ENCODE assay signal across 8 cellular contexts in the genomic region with DNA sequence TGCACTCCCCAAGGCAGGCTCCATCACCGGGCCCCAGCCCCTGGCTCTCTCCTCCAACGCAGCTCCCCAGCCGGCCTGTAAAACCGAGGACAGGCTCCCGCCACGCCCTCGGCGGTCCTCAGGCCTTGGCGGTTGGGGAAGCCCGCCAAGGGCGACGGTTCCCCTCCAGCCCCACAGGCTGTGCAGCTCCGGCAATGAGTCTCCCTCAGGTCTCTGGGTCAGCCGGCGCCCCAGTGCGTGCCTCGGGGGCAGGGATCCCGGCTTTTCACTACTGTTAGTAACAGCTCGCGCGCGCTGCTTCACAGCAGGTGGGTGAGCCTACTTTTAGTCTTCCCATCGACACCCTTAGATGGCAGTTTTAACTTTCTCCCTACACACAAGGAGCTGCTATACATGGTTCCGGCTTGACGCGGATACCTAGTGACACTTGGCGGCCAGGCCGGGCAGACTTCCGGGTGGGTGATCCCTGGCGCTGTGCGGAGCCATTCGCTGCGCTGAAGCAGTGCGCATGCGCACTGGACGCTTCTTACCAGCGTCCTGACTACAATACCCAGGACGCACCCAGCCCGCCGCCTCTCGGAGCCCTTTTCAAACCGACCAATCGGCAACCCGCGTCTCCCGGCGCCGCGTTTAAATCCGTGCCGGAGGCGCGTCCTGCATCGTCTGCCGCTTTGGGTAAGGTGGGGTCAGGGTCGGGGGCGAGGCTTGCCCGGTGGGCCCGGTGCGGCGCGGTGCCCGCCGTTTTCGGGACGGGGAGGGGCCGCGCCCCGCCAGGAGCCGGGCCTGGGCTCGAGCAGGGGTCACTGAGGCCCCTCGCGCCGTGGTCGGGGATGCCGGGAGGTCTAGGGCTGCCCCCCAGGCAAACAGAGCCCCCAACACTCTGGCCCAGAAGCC. TPM values are rescaled to one million over a fixed set of nuclear protein-coding genes. Genes with fewer than 3 reads are reported as not detected.
A peak's percentile ranks its signal among the peaks of the same experiment; 100 is the strongest.
DNase-seq lines count a peak whose midpoint lies in the region; ATAC-seq and TF ChIP-seq lines count a peak whose summit lies in the region.

A gene with protein sequence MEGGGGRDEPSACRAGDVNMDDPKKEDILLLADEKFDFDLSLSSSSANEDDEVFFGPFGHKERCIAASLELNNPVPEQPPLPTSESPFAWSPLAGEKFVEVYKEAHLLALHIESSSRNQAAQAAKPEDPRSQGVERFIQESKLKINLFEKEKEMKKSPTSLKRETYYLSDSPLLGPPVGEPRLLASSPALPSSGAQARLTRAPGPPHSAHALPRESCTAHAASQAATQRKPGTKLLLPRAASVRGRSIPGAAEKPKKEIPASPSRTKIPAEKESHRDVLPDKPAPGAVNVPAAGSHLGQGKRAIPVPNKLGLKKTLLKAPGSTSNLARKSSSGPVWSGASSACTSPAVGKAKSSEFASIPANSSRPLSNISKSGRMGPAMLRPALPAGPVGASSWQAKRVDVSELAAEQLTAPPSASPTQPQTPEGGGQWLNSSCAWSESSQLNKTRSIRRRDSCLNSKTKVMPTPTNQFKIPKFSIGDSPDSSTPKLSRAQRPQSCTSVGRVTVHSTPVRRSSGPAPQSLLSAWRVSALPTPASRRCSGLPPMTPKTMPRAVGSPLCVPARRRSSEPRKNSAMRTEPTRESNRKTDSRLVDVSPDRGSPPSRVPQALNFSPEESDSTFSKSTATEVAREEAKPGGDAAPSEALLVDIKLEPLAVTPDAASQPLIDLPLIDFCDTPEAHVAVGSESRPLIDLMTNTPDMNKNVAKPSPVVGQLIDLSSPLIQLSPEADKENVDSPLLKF (plus strand): TSS at position 614 of the 894 bp plus-strand sequence. CDS start 531 bp downstream, outside the sequence.

- H3K36me3 Mint-ChIP-seq in activated CD4-positive, alpha-beta T cell treated with anti-CD3 and anti-CD28 coated beads for 36 hours (ENCODE audit: low read depth), result peaks cover 37% of the 10 kb centered on the region

- CTCF ChIA-PET in activated CD4-positive, alpha-beta T cell treated with anti-CD3 and anti-CD28 coated beads for 36 hours (lab: Charles Lee), result interaction anchor here (1.0 to 1.5 kb wide), 3 partner anchors 47 to 175 kb away, joined by 3 to 7 read pairs (median 3); partner anchors contain the start of gene CDPF1

- DNase-seq in Ammon's horn (ENCODE audit: low spot score) (peak; percentile 99), NCI-H510A treated with DMSO at 0.1 percent for 48 hours (lab: John Stamatoyannopoulos, UW) (peak; percentile 92), choroid plexus epithelial cell (ENCODE audit: low read depth) (peak; percentile 98), kidney glomerular epithelial cell (lab: John Stamatoyannopoulos, UW) (peak; percentile 91)
- DNase-seq in activated CD4-positive, alpha-beta T cell treated with anti-CD3 and anti-CD28 coated beads for 36 hours, result peak; percentile 99
- DNase-seq in stimulated activated CD4-positive, alpha-beta T cell treated with anti-CD3 and anti-CD28 coated beads, Interleukin-1b, Interleukin-23, amount 100 ng/mL, for 1 hour (ENCODE audit: low read depth in 2 of 2), result peak; percentile 89 to 93

- no peaks in the 10 kb centered on the region for H3K9me3 Mint-ChIP-seq in activated CD4-positive, alpha-beta T cell treated with anti-CD3 and anti-CD28 coated beads for 36 hours (ENCODE audit: low read depth)

- POLR2A ChIA-PET in activated CD4-positive, alpha-beta T cell treated with anti-CD3 and anti-CD28 coated beads for 36 hours (lab: Charles Lee), result interaction anchor here (1.7 kb wide), 2 partner anchors 46 to 147 kb away, joined by 5 to 7 read pairs; partner anchors contain the start of gene CDPF1

- TF ChIP-seq CTCF in choroid plexus epithelial cell (conservative IDR thresholded peaks at IDR 0.05; ENCODE audit: low read depth, low read length), result peak; percentile 9

- intact Hi-C loops in activated CD4-positive, alpha-beta T cell treated with anti-CD3 and anti-CD28 coated beads for 36 hours (cut with DNase I, micrococcal nuclease), result loop anchor here (1.0 to 10.0 kb wide), 13 partner anchors 28 to 622 kb away; partner anchors contain the start of genes CDPF1 (in 2 of the 2), ATXN10 (in 1 of the 2), PPARA (in 1 of the 2) and TBC1D22A (in 1 of the 2)

- H3K27ac Mint-ChIP-seq in activated CD4-positive, alpha-beta T cell treated with anti-CD3 and anti-CD28 coated beads for 36 hours, result peak within 1 kb of the TSS; percentile 93

- peak; percentile 89 for TF ChIP-seq POLR2A in GM19193 (IDR thresholded peaks at IDR 0.05; ENCODE audit: extremely low read depth, insufficient read depth, insufficient read length)

- peak; percentile 94 for ATAC-seq in HG03439 (IDR thresholded peaks at IDR 0.05; ENCODE audit: unreplicated experiment)
- peak; percentile 99 for ATAC-seq in activated CD4-positive, alpha-beta T cell treated with anti-CD3 and anti-CD28 coated beads for 36 hours

- H3K4me3 ChIP-seq in choroid plexus epithelial cell (ENCODE audit: low read depth, low read length), result peak within 1 kb of the TSS; percentile 70

- peaks cover 35% of the 10 kb centered on the region for H3K4me1 Mint-ChIP-seq in activated CD4-positive, alpha-beta T cell treated with anti-CD3 and anti-CD28 coated beads for 36 hours

- H3K4me3 Mint-ChIP-seq in activated CD4-positive, alpha-beta T cell treated with anti-CD3 and anti-CD28 coated beads for 36 hours, result peak within 1 kb of the TSS; percentile 90

- peaks cover 4% of the 10 kb centered on the region for H3K27me3 Mint-ChIP-seq in activated CD4-positive, alpha-beta T cell treated with anti-CD3 and anti-CD28 coated beads for 36 hours

RNA-seq across cellular contexts. Expression of the gene that starts here (rescaled TPM):
- 10 to 100 TPM; 39.9 to 42.4 TPM for total RNA-seq in activated CD4-positive, alpha-beta T cell treated with anti-CD3 and anti-CD28 coated beads for 36 hours

Comparison
In these comparisons a context has a peak if more than half of its experiments do, and no peak if none do; other contexts are left out.
1. Peak in every context shown above with its lines: DNase-seq, ATAC-seq and H3K4me3 ChIP-seq.